Comparison of ENCODE assay signal across 8 cellular contexts in genomic region chr1:48677306-48678287, GRCh38.
DNase-seq lines count a peak whose midpoint lies in the region; ATAC-seq, FAIRE-seq and TF ChIP-seq lines count a peak whose summit lies in the region.

No MANE protein-coding gene starts in this region.

- ATAC-seq in HG03139 (IDR thresholded peaks at IDR 0.05; ENCODE audit: unreplicated experiment) (peak; percentile 34), GM21717 (IDR thresholded peaks at IDR 0.05; ENCODE audit: unreplicated experiment) (no peak)

- peak; percentile 69 for DNase-seq in AG20443 (ENCODE audit: low spot score)
- DNase-seq in GM18507 (ENCODE audit: extremely low spot score, insufficient read length, low read depth), result no peak
- peak; percentile 59 for DNase-seq in NCI-H345 treated with DMSO at 0.1 percent for 48 hours (lab: John Stamatoyannopoulos, UW; ENCODE audit: unreplicated experiment)
- peak; percentile 32 for DNase-seq in activated CD8-positive, alpha-beta memory T cell treated with anti-CD3 and anti-CD28 coated beads, Interleukin-2, amount 50 U/mL, for 4 hours
- DNase-seq in foreskin fibroblast, result peak; percentile 25 to 83
- DNase-seq in osteocyte (ENCODE audit: extremely low spot score, unreplicated experiment), result no peak

- TF ChIP-seq CTCF in foreskin fibroblast (IDR thresholded peaks at IDR 0.05; ENCODE audit: low read depth, low read length) (peak; percentile 70), osteocyte (IDR thresholded peaks at IDR 0.05) (peak; percentile 65)

- FAIRE-seq in GM18507 (lab: Jason Lieb, UNC), result peak; percentile 64

- H3K9me3 Mint-ChIP-seq in osteocyte (ENCODE audit: unreplicated experiment), result no peaks in the 10 kb centered on the region

- no peaks in the 10 kb centered on the region for H3K27me3 Mint-ChIP-seq in osteocyte (ENCODE audit: unreplicated experiment)

- H3K36me3 Mint-ChIP-seq in osteocyte (ENCODE audit: unreplicated experiment), result no peaks in the 10 kb centered on the region

- H3K27ac Mint-ChIP-seq in osteocyte (ENCODE audit: unreplicated experiment), result no peak overlapping the region

- no peak overlapping the region for H3K4me3 Mint-ChIP-seq in osteocyte (ENCODE audit: unreplicated experiment)

- no peak overlapping the region for H3K4me3 ChIP-seq in foreskin fibroblast (ENCODE audit: low read depth in 1 of 2, low read length in 2 of 2)

- H3K4me1 Mint-ChIP-seq in osteocyte (ENCODE audit: unreplicated experiment), result no peaks in the 10 kb centered on the region

Comparison
In these comparisons a context has a peak if more than half of its experiments do, and no peak if none do; other contexts are left out.
1. DNase-seq: peak in AG20443 (single experiment), NCI-H345 treated with DMSO at 0.1 percent for 48 hours (single experiment), activated CD8-positive, alpha-beta memory T cell treated with anti-CD3 and anti-CD28 coated beads, Interleukin-2, amount 50 U/mL, for 4 hours (single experiment) and foreskin fibroblast (2 of 2); none in GM18507 (single experiment) and osteocyte (single experiment).